In genomic region chr1:193552274-193552673, GRCh38 we compare ENCODE assay signal across 31 cellular contexts.
"Had no signal": no experiment of that assay in that cellular context is flagged by ENCODE, and none has a peak within 500 bp of the region (broad histone marks: within the 10 kb centered on the region; RNA-seq: fewer than 3 reads in every experiment).

No MANE protein-coding gene starts in this region.

- H3K4me3 ChIP-seq: ovary, psoas muscle, skin epidermis, smooth muscle cell, spleen, stomach, thoracic aorta, thyroid gland, tibial nerve, upper lobe of left lung, vagina had no signal

- H3K27me3 ChIP-seq: ovary, spleen, stomach, thyroid gland, tibial nerve, upper lobe of left lung, vagina had no signal

- DNase-seq: naive thymus-derived CD4-positive, alpha-beta T cell; natural killer cell; occipital lobe; ovary; posterior cingulate gyrus; psoas muscle; right cardiac atrium; spleen; stimulated activated CD4-positive, alpha-beta T cell treated with anti-CD3 and anti-CD28 coated beads, Interleukin-12 subunit alpha, Interleukin-12 subunit beta, amount 100 ng/mL, for 4 hours; stimulated activated CD4-positive, alpha-beta T cell treated with anti-CD3 and anti-CD28 coated beads, Interleukin-1b, Interleukin-23, amount 100 ng/mL, for 48 hours; stimulated activated CD4-positive, alpha-beta T cell treated with anti-CD3 and anti-CD28 coated beads, Interleukin-2, amount 100 ng/mL, for 48 hours; stimulated activated CD4-positive, alpha-beta T cell treated with anti-CD3 and anti-CD28 coated beads, Interleukin-4, amount 100 ng/mL, for 24 hours; stimulated activated naive B cell treated with anti-CD40 and anti-IgM and Interleukin-4, amounts not matched to agents 10 μg/mL and 1 μg/mL and 100 μg/mL, for 72 hours; stimulated activated naive CD4-positive, alpha-beta T cell treated with Interleukin-2 at 50 U/mL for 16 hours; stomach; thyroid gland; trophoblast cell; upper lobe of left lung had no signal

- H3K27me3 Mint-ChIP-seq: naive thymus-derived CD4-positive, alpha-beta T cell; progenitor cell of endocrine pancreas; stimulated activated naive B cell treated with anti-CD40 and anti-IgM and Interleukin-4, amounts not matched to agents 10 μg/mL and 1 μg/mL and 100 μg/mL, for 72 hours; stimulated activated naive CD8-positive, alpha-beta T cell treated with anti-CD3 and anti-CD28 coated beads, Interleukin-15, Interleukin-2, amounts not matched to agents 100 ng/mL and 50 ng/mL, for 24 hours had no signal

- H3K4me3 Mint-ChIP-seq: naive thymus-derived CD4-positive, alpha-beta T cell; natural killer cell; nephron; neural crest cell; stimulated activated effector memory CD8-positive, alpha-beta T cell treated with anti-CD3 and anti-CD28 coated beads, Interleukin-12 subunit alpha, Interleukin-12 subunit beta, amount 100 ng/mL, for 72 hours; stimulated activated naive B cell treated with anti-CD40 and anti-IgM and Interleukin-4, amounts not matched to agents 10 μg/mL and 1 μg/mL and 100 μg/mL, for 72 hours; stimulated activated naive CD8-positive, alpha-beta T cell treated with anti-CD3 and anti-CD28 coated beads, Interleukin-15, Interleukin-2, amounts not matched to agents 100 ng/mL and 50 ng/mL, for 24 hours had no signal

- H3K9me3 Mint-ChIP-seq: natural killer cell; nephron; neural crest cell; stimulated activated effector memory CD8-positive, alpha-beta T cell treated with anti-CD3 and anti-CD28 coated beads, Interleukin-12 subunit alpha, Interleukin-12 subunit beta, amount 100 ng/mL, for 72 hours had no signal

- H3K36me3 Mint-ChIP-seq: natural killer cell; stimulated activated effector memory CD8-positive, alpha-beta T cell treated with anti-CD3 and anti-CD28 coated beads, Interleukin-12 subunit alpha, Interleukin-12 subunit beta, amount 100 ng/mL, for 72 hours; stimulated activated naive B cell treated with anti-CD40 and anti-IgM and Interleukin-4, amounts not matched to agents 10 μg/mL and 1 μg/mL and 100 μg/mL, for 72 hours had no signal

- H3K4me1 Mint-ChIP-seq: natural killer cell; stimulated activated naive B cell treated with anti-CD40 and anti-IgM and Interleukin-4, amounts not matched to agents 10 μg/mL and 1 μg/mL and 100 μg/mL, for 72 hours had no signal

- H3K27ac Mint-ChIP-seq: naive thymus-derived CD4-positive, alpha-beta T cell; natural killer cell; nephron; progenitor cell of endocrine pancreas; stimulated activated effector memory CD8-positive, alpha-beta T cell treated with anti-CD3 and anti-CD28 coated beads, Interleukin-12 subunit alpha, Interleukin-12 subunit beta, amount 100 ng/mL, for 72 hours; stimulated activated naive B cell treated with anti-CD40 and anti-IgM and Interleukin-4, amounts not matched to agents 10 μg/mL and 1 μg/mL and 100 μg/mL, for 72 hours; stimulated activated naive CD8-positive, alpha-beta T cell treated with anti-CD3 and anti-CD28 coated beads, Interleukin-15, Interleukin-2, amounts not matched to agents 100 ng/mL and 50 ng/mL, for 24 hours had no signal

- ATAC-seq: naive thymus-derived CD4-positive, alpha-beta T cell; natural killer cell; psoas muscle; right cardiac atrium; sciatic nerve; stimulated activated effector memory CD8-positive, alpha-beta T cell treated with anti-CD3 and anti-CD28 coated beads, Interleukin-12 subunit alpha, Interleukin-12 subunit beta, amount 100 ng/mL, for 72 hours; stimulated activated naive B cell treated with anti-CD40 and anti-IgM and Interleukin-4, amounts not matched to agents 10 μg/mL and 1 μg/mL and 100 μg/mL, for 72 hours had no signal

- H3K4me1 ChIP-seq: parathyroid adenoma, psoas muscle, stomach, thyroid gland, tibial nerve, upper lobe of left lung, vagina had no signal

- FAIRE-seq: urothelium cell line had no signal

- H3K9ac ChIP-seq: parathyroid adenoma had no signal

- H2AFZ ChIP-seq: parathyroid adenoma had no signal

- H3K9me3 ChIP-seq: ovary, psoas muscle, thoracic aorta, thyroid gland, tibial nerve, upper lobe of left lung, vagina had no signal

- H3K79me2 ChIP-seq: parathyroid adenoma had no signal

- H3K36me3 ChIP-seq: ovary, spleen, stomach, thoracic aorta, thyroid gland, tibial nerve, upper lobe of left lung, vagina had no signal

- H3K4me2 ChIP-seq: smooth muscle cell had no signal

- H3K27ac ChIP-seq: ovary, parathyroid adenoma, psoas muscle, skin epidermis, spleen, stomach, thoracic aorta, thyroid gland, tibial nerve, upper lobe of left lung, vagina had no signal
